Comparison of ENCODE assay signal across 1 cellular context in the genomic region with DNA sequence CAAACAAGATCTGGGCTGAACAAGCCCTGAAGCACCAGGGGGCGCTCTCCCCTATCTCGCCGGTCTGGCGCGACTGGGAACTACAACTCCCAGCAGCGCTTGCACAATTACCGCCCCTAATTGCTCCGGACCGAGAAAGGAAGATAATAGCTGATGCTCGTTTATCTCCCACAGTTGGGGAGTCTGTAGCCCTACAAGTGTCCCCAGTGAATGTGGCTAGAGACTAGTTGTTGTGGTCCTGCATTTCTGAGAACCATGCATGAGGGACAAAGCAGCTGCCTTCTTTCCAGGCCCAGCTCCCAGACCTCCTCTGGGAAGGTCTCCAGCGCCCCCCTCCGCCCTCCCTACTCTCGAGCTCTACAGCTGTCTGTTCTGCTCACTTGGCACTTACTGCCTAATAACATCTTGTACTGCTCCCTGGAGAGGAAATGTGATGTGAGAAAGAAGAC.
TF ChIP-seq lines count a peak whose summit lies in the region.

No MANE protein-coding gene starts in this region.

TF ChIP-seq in HepG2, 621 proteins besides CTCF, POLR2A, EP300 and RAD21 (continued from another document and continues in another):
- TF ChIP-seq, protein P1, sequence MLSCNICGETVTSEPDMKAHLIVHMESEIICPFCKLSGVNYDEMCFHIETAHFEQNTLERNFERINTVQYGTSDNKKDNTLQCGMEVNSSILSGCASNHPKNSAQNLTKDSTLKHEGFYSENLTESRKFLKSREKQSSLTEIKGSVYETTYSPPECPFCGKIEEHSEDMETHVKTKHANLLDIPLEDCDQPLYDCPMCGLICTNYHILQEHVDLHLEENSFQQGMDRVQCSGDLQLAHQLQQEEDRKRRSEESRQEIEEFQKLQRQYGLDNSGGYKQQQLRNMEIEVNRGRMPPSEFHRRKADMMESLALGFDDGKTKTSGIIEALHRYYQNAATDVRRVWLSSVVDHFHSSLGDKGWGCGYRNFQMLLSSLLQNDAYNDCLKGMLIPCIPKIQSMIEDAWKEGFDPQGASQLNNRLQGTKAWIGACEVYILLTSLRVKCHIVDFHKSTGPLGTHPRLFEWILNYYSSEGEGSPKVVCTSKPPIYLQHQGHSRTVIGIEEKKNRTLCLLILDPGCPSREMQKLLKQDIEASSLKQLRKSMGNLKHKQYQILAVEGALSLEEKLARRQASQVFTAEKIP (CRISPR knock-in tag; IDR thresholded peaks at IDR 0.05; ENCODE audit: borderline replicate concordance): no peak
- TF ChIP-seq CAMTA2 (CRISPR knock-in tag; IDR thresholded peaks at IDR 0.05; ENCODE audit: borderline replicate concordance): no peak
- TF ChIP-seq ZMYM2 (CRISPR knock-in tag; IDR thresholded peaks at IDR 0.05): no peak
- TF ChIP-seq SIX4 (CRISPR knock-in tag; IDR thresholded peaks at IDR 0.05): no peak
- TF ChIP-seq NRL (CRISPR knock-in tag; IDR thresholded peaks at IDR 0.05; ENCODE audit: borderline replicate concordance): no peak
- TF ChIP-seq ZNF180 (CRISPR knock-in tag; IDR thresholded peaks at IDR 0.05; ENCODE audit: borderline replicate concordance, low read depth): no peak
- TF ChIP-seq, protein P2, sequence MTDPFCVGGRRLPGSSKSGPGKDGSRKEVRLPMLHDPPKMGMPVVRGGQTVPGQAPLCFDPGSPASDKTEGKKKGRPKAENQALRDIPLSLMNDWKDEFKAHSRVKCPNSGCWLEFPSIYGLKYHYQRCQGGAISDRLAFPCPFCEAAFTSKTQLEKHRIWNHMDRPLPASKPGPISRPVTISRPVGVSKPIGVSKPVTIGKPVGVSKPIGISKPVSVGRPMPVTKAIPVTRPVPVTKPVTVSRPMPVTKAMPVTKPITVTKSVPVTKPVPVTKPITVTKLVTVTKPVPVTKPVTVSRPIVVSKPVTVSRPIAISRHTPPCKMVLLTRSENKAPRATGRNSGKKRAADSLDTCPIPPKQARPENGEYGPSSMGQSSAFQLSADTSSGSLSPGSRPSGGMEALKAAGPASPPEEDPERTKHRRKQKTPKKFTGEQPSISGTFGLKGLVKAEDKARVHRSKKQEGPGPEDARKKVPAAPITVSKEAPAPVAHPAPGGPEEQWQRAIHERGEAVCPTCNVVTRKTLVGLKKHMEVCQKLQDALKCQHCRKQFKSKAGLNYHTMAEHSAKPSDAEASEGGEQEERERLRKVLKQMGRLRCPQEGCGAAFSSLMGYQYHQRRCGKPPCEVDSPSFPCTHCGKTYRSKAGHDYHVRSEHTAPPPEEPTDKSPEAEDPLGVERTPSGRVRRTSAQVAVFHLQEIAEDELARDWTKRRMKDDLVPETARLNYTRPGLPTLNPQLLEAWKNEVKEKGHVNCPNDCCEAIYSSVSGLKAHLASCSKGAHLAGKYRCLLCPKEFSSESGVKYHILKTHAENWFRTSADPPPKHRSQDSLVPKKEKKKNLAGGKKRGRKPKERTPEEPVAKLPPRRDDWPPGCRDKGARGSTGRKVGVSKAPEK (CRISPR knock-in tag; IDR thresholded peaks at IDR 0.05; ENCODE audit: borderline replicate concordance): no peak
- no peak for TF ChIP-seq STAT6 (CRISPR knock-in tag; IDR thresholded peaks at IDR 0.05; ENCODE audit: borderline replicate concordance)
- no peak for TF ChIP-seq IKZF1 (IDR thresholded peaks at IDR 0.05)
- TF ChIP-seq, protein P3, sequence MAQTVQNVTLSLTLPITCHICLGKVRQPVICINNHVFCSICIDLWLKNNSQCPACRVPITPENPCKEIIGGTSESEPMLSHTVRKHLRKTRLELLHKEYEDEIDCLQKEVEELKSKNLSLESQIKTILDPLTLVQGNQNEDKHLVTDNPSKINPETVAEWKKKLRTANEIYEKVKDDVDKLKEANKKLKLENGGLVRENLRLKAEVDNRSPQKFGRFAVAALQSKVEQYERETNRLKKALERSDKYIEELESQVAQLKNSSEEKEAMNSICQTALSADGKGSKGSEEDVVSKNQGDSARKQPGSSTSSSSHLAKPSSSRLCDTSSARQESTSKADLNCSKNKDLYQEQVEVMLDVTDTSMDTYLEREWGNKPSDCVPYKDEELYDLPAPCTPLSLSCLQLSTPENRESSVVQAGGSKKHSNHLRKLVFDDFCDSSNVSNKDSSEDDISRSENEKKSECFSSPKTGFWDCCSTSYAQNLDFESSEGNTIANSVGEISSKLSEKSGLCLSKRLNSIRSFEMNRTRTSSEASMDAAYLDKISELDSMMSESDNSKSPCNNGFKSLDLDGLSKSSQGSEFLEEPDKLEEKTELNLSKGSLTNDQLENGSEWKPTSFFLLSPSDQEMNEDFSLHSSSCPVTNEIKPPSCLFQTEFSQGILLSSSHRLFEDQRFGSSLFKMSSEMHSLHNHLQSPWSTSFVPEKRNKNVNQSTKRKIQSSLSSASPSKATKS (CRISPR knock-in tag; IDR thresholded peaks at IDR 0.05): no peak
- no peak for TF ChIP-seq ZBTB14 (CRISPR knock-in tag; IDR thresholded peaks at IDR 0.05)
- no peak for TF ChIP-seq PLSCR1 (CRISPR knock-in tag; IDR thresholded peaks at IDR 0.05; ENCODE audit: borderline replicate concordance)
- no peak for TF ChIP-seq RBM22 (optimal IDR thresholded peaks at IDR 0.05; ENCODE audit: low read length)
- TF ChIP-seq TAF15 (IDR thresholded peaks at IDR 0.05; ENCODE audit: low read depth, low read length, poor library complexity, severe bottlenecking): no peak
- no peak for TF ChIP-seq ZNF232 (CRISPR knock-in tag; IDR thresholded peaks at IDR 0.05; ENCODE audit: borderline replicate concordance)
- TF ChIP-seq ZNF331 (CRISPR knock-in tag; IDR thresholded peaks at IDR 0.05): peak; percentile 43; the same call in 1 of the 2 replicates
- TF ChIP-seq HMGXB4 (CRISPR knock-in tag; IDR thresholded peaks at IDR 0.05; ENCODE audit: borderline replicate concordance in 1 of 2, low read depth in 1 of 2): peak; percentile 28 to 81; a peak in 1 of 4 replicates
- TF ChIP-seq ZNF546 (CRISPR knock-in tag; conservative IDR thresholded peaks at IDR 0.05): no peak
- TF ChIP-seq ZNF75D (CRISPR knock-in tag; IDR thresholded peaks at IDR 0.05; ENCODE audit: borderline replicate concordance): no peak
- no peak for TF ChIP-seq MIER2 (CRISPR knock-in tag; IDR thresholded peaks at IDR 0.05)
- TF ChIP-seq MEIS2 (CRISPR knock-in tag; IDR thresholded peaks at IDR 0.05): no peak
- no peak for TF ChIP-seq WIZ (CRISPR knock-in tag; IDR thresholded peaks at IDR 0.05)
- TF ChIP-seq, protein P4, sequence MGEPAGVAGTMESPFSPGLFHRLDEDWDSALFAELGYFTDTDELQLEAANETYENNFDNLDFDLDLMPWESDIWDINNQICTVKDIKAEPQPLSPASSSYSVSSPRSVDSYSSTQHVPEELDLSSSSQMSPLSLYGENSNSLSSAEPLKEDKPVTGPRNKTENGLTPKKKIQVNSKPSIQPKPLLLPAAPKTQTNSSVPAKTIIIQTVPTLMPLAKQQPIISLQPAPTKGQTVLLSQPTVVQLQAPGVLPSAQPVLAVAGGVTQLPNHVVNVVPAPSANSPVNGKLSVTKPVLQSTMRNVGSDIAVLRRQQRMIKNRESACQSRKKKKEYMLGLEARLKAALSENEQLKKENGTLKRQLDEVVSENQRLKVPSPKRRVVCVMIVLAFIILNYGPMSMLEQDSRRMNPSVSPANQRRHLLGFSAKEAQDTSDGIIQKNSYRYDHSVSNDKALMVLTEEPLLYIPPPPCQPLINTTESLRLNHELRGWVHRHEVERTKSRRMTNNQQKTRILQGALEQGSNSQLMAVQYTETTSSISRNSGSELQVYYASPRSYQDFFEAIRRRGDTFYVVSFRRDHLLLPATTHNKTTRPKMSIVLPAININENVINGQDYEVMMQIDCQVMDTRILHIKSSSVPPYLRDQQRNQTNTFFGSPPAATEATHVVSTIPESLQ (CRISPR knock-in tag; conservative IDR thresholded peaks at IDR 0.05): no peak
- no peak for TF ChIP-seq JDP2 (CRISPR knock-in tag; IDR thresholded peaks at IDR 0.05; ENCODE audit: borderline replicate concordance)
- no peak for TF ChIP-seq ZNF549 (CRISPR knock-in tag; IDR thresholded peaks at IDR 0.05)
- no peak for TF ChIP-seq ZNF784 (CRISPR knock-in tag; IDR thresholded peaks at IDR 0.05; ENCODE audit: borderline replicate concordance)
- no peak for TF ChIP-seq CCAR2 (optimal IDR thresholded peaks at IDR 0.05; ENCODE audit: low read depth, low read length)
- TF ChIP-seq REXO4 (CRISPR knock-in tag; IDR thresholded peaks at IDR 0.05; ENCODE audit: borderline replicate concordance): no peak
- TF ChIP-seq HOXA3 (CRISPR knock-in tag; IDR thresholded peaks at IDR 0.05): peak; percentile 44; the same call in 1 of the 2 replicates
- no peak for TF ChIP-seq SP5 (CRISPR knock-in tag; IDR thresholded peaks at IDR 0.05; ENCODE audit: borderline replicate concordance, low read depth)
- TF ChIP-seq GTF2F1 (IDR thresholded peaks at IDR 0.05; ENCODE audit: low read length): no peak
- TF ChIP-seq SNRNP70 (IDR thresholded peaks at IDR 0.05; ENCODE audit: low read depth, low read length): no peak
- TF ChIP-seq, protein P5, sequence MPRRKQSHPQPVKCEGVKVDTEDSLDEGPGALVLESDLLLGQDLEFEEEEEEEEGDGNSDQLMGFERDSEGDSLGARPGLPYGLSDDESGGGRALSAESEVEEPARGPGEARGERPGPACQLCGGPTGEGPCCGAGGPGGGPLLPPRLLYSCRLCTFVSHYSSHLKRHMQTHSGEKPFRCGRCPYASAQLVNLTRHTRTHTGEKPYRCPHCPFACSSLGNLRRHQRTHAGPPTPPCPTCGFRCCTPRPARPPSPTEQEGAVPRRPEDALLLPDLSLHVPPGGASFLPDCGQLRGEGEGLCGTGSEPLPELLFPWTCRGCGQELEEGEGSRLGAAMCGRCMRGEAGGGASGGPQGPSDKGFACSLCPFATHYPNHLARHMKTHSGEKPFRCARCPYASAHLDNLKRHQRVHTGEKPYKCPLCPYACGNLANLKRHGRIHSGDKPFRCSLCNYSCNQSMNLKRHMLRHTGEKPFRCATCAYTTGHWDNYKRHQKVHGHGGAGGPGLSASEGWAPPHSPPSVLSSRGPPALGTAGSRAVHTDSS (CRISPR knock-in tag; conservative IDR thresholded peaks at IDR 0.05): no peak
- no peak for TF ChIP-seq HNRNPUL1 (IDR thresholded peaks at IDR 0.05; ENCODE audit: low read depth, low read length)
- peak; percentile 79; the same call in 1 of the 2 replicates for TF ChIP-seq IRF2 (CRISPR knock-in tag; IDR thresholded peaks at IDR 0.05)
- TF ChIP-seq PHB2 (IDR thresholded peaks at IDR 0.05; ENCODE audit: partially characterized antibody): no peak
- TF ChIP-seq ZSCAN31 (CRISPR knock-in tag; IDR thresholded peaks at IDR 0.05; ENCODE audit: low read depth): no peak
- peak; percentile 56; the same call in 1 of the 2 replicates for TF ChIP-seq KDM5B (CRISPR knock-in tag; IDR thresholded peaks at IDR 0.05; ENCODE audit: borderline replicate concordance)
- TF ChIP-seq, protein P6, sequence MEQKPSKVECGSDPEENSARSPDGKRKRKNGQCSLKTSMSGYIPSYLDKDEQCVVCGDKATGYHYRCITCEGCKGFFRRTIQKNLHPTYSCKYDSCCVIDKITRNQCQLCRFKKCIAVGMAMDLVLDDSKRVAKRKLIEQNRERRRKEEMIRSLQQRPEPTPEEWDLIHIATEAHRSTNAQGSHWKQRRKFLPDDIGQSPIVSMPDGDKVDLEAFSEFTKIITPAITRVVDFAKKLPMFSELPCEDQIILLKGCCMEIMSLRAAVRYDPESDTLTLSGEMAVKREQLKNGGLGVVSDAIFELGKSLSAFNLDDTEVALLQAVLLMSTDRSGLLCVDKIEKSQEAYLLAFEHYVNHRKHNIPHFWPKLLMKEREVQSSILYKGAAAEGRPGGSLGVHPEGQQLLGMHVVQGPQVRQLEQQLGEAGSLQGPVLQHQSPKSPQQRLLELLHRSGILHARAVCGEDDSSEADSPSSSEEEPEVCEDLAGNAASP (CRISPR knock-in tag; IDR thresholded peaks at IDR 0.05; ENCODE audit: borderline replicate concordance): no peak
